9 cellular contexts compared by ENCODE assay signal in genomic region chr5:126446498-126447224, GRCh38. TPM values are rescaled to one million over a fixed set of nuclear protein-coding genes. Genes with fewer than 3 reads are reported as not detected.
A peak's percentile ranks its signal among the peaks of the same experiment; 100 is the strongest.
DNase-seq lines count a peak whose midpoint lies in the region; ATAC-seq, FAIRE-seq and TF ChIP-seq lines count a peak whose summit lies in the region.
"Had no signal": no experiment of that assay in that cellular context is flagged by ENCODE, and none has a peak within 500 bp of the region (broad histone marks: within the 10 kb centered on the region; RNA-seq: fewer than 3 reads in every experiment).

No MANE protein-coding gene starts in this region.

- H3K27ac Mint-ChIP-seq in natural killer cell treated with Interleukin-12 subunit alpha and Interleukin-12 subunit beta and Interleukin-15 and Interleukin-18, amount 100 ng/mL, for 72 hours, result peak overlapping the region; percentile 49 to 76
- peak overlapping the region in 1 of 2 donors; percentile 79 for H3K27ac Mint-ChIP-seq in natural killer cell
- H3K27ac Mint-ChIP-seq: activated B cell treated with CpG ODN at 0.5 μM for 24 hours had no signal

- no peaks in the 10 kb centered on the region for H3K36me3 Mint-ChIP-seq in natural killer cell treated with Interleukin-12 subunit alpha and Interleukin-12 subunit beta and Interleukin-15 and Interleukin-18, amount 100 ng/mL, for 72 hours
- H3K36me3 Mint-ChIP-seq in natural killer cell, result no peaks in the 10 kb centered on the region

- H3K4me3 Mint-ChIP-seq in natural killer cell treated with Interleukin-12 subunit alpha and Interleukin-12 subunit beta and Interleukin-15 and Interleukin-18, amount 100 ng/mL, for 72 hours, result peak overlapping the region; percentile 44
- H3K4me3 Mint-ChIP-seq in natural killer cell, result no peak overlapping the region
- H3K4me3 Mint-ChIP-seq: activated B cell treated with CpG ODN at 0.5 μM for 24 hours had no signal

- peaks cover 37 to 65% of the 10 kb centered on the region in 2 donors for H3K4me1 Mint-ChIP-seq in natural killer cell treated with Interleukin-12 subunit alpha and Interleukin-12 subunit beta and Interleukin-15 and Interleukin-18, amount 100 ng/mL, for 72 hours (ENCODE audit: low read depth in 2 of 2)
- H3K4me1 Mint-ChIP-seq in natural killer cell, result peaks cover 49 to 52% of the 10 kb centered on the region in 2 donors

- peak; percentile 41 to 63 for ATAC-seq in natural killer cell treated with Interleukin-12 subunit alpha and Interleukin-12 subunit beta and Interleukin-15 and Interleukin-18, amount 100 ng/mL, for 72 hours
- no peak for ATAC-seq in natural killer cell

- H3K27ac ChIP-seq in epithelial cell of prostate, result peak overlapping the region; percentile 99

- no peaks in the 10 kb centered on the region for H3K27me3 Mint-ChIP-seq in natural killer cell treated with Interleukin-12 subunit alpha and Interleukin-12 subunit beta and Interleukin-15 and Interleukin-18, amount 100 ng/mL, for 72 hours
- no peaks in the 10 kb centered on the region for H3K27me3 Mint-ChIP-seq in natural killer cell (ENCODE audit: low read depth in 2 of 2)
- H3K27me3 Mint-ChIP-seq: activated B cell treated with CpG ODN at 0.5 μM for 24 hours had no signal

- peak; percentile 35 for FAIRE-seq in RCC 7860 (lab: Jason Lieb, UNC)

- no peak for DNase-seq in natural killer cell treated with Interleukin-12 subunit alpha and Interleukin-12 subunit beta and Interleukin-15 and Interleukin-18, amount 100 ng/mL, for 72 hours (ENCODE audit: low spot score)
- no peak for DNase-seq in natural killer cell
- peak; percentile 33 for DNase-seq in RCC 7860 (ENCODE audit: low spot score)
- DNase-seq in epithelial cell of prostate (ENCODE audit: low read depth, low spot score), result peak; percentile 99
- DNase-seq in stimulated activated CD8-positive, alpha-beta memory T cell treated with anti-CD3 and anti-CD28 coated beads, Interleukin-2, amount 100 ng/mL, for 48 hours (ENCODE audit: low read depth in 2 of 2), result peak; percentile 16 to 33
- no peak for DNase-seq in DMS53 (lab: John Stamatoyannopoulos, UW)
- DNase-seq in SW 1271 (lab: John Stamatoyannopoulos, UW), result no peak
- DNase-seq in NCI-H1417 (lab: John Stamatoyannopoulos, UW), result no peak
- DNase-seq: activated B cell treated with CpG ODN at 0.5 μM for 24 hours had no signal

- intact Hi-C loops in natural killer cell (cut with micrococcal nuclease), result no loop called here

- TF ChIP-seq CTCF in natural killer cell (IDR thresholded peaks at IDR 0.05), result no peak

- no peaks in the 10 kb centered on the region for H3K9me3 Mint-ChIP-seq in natural killer cell treated with Interleukin-12 subunit alpha and Interleukin-12 subunit beta and Interleukin-15 and Interleukin-18, amount 100 ng/mL, for 72 hours
- H3K9me3 Mint-ChIP-seq in natural killer cell, result no peaks in the 10 kb centered on the region
- H3K9me3 Mint-ChIP-seq: activated B cell treated with CpG ODN at 0.5 μM for 24 hours had no signal

RNA-seq across cellular contexts. Expression of gene GRAMD2B, which starts 23.5 kb away (rescaled TPM):
- total RNA-seq in natural killer cell treated with Interleukin-12 subunit alpha and Interleukin-12 subunit beta and Interleukin-15 and Interleukin-18, amount 100 ng/mL, for 72 hours, result 10 to 100 TPM in 1 of 2 donors, 1 to 10 TPM in 1; 8.2 to 10.6 TPM
- total RNA-seq in natural killer cell, result 10 to 100 TPM in 1 of 3 donors, 1 to 10 TPM in 2; 9.2 to 15.4 (median 10.0) TPM

Comparison
In these comparisons a context has a peak if more than half of its experiments do, and no peak if none do; other contexts are left out.
1. ATAC-seq: peak in natural killer cell treated with Interleukin-12 subunit alpha and Interleukin-12 subunit beta and Interleukin-15 and Interleukin-18, amount 100 ng/mL, for 72 hours (2 of 2); none in natural killer cell (0 of 3).
2. DNase-seq: peak in RCC 7860 (single experiment), epithelial cell of prostate (single experiment) and stimulated activated CD8-positive, alpha-beta memory T cell treated with anti-CD3 and anti-CD28 coated beads, Interleukin-2, amount 100 ng/mL, for 48 hours (2 of 2); none in natural killer cell treated with Interleukin-12 subunit alpha and Interleukin-12 subunit beta and Interleukin-15 and Interleukin-18, amount 100 ng/mL, for 72 hours (single experiment), natural killer cell (single experiment), DMS53 (single experiment), SW 1271 (0 of 2) and NCI-H1417 (0 of 3).